ENCODE assay signal across 1 cellular context in the genomic region with DNA sequence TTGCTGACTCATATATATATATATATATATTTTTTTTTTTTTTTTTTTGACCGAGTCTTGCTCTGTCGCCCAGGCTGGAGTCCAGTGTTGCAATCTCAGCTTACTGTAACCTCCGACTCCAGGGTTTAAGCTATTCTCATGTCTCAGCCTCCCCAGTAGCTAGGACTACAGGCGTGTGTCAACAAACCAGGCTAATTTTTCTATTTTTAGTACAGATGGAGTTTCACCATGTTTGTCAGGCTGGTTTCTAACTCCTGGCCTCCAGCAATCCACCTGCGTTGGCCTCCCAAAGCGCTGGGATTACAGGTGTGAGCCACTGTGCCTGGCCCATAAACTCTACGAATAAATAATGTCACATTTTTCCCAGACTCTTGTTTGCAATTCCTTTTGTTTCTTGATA.
TF ChIP-seq lines count a peak whose summit lies in the region.

No MANE protein-coding gene starts in this region.

TF ChIP-seq in HepG2, 621 proteins besides CTCF, POLR2A, EP300 and RAD21 (continued from another document and continues in another):
- no peak for TF ChIP-seq ZBTB40 (IDR thresholded peaks at IDR 0.05)
- no peak for TF ChIP-seq ZBTB40 (CRISPR knock-in tag; IDR thresholded peaks at IDR 0.05)
- TF ChIP-seq, protein P1, sequence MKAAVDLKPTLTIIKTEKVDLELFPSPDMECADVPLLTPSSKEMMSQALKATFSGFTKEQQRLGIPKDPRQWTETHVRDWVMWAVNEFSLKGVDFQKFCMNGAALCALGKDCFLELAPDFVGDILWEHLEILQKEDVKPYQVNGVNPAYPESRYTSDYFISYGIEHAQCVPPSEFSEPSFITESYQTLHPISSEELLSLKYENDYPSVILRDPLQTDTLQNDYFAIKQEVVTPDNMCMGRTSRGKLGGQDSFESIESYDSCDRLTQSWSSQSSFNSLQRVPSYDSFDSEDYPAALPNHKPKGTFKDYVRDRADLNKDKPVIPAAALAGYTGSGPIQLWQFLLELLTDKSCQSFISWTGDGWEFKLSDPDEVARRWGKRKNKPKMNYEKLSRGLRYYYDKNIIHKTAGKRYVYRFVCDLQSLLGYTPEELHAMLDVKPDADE (CRISPR knock-in tag; IDR thresholded peaks at IDR 0.05), result no peak
- TF ChIP-seq FOXP1 (IDR thresholded peaks at IDR 0.05), result no peak
- TF ChIP-seq FOXP1 (CRISPR knock-in tag; IDR thresholded peaks at IDR 0.05), result peak; percentile 55; the same call in 1 of the 2 replicates
- peak; percentile 55; the same call in 1 of the 2 replicates for TF ChIP-seq HNF4A (CRISPR knock-in tag; IDR thresholded peaks at IDR 0.05)
- TF ChIP-seq SMAD9 (CRISPR knock-in tag; IDR thresholded peaks at IDR 0.05), result no peak
- TF ChIP-seq HCFC1 (IDR thresholded peaks at IDR 0.05; ENCODE audit: low read depth, low read length), result no peak
- no peak for TF ChIP-seq SRSF1 (optimal IDR thresholded peaks at IDR 0.05; ENCODE audit: low read depth, low read length)
- TF ChIP-seq, protein P2, sequence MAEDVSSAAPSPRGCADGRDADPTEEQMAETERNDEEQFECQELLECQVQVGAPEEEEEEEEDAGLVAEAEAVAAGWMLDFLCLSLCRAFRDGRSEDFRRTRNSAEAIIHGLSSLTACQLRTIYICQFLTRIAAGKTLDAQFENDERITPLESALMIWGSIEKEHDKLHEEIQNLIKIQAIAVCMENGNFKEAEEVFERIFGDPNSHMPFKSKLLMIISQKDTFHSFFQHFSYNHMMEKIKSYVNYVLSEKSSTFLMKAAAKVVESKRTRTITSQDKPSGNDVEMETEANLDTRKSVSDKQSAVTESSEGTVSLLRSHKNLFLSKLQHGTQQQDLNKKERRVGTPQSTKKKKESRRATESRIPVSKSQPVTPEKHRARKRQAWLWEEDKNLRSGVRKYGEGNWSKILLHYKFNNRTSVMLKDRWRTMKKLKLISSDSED (CRISPR knock-in tag; IDR thresholded peaks at IDR 0.05), result no peak
- TF ChIP-seq TARDBP (CRISPR knock-in tag; IDR thresholded peaks at IDR 0.05), result no peak; the same call in 1 of the 2 replicates
- TF ChIP-seq ZNF468 (CRISPR knock-in tag; IDR thresholded peaks at IDR 0.05), result no peak
- TF ChIP-seq, protein P3, sequence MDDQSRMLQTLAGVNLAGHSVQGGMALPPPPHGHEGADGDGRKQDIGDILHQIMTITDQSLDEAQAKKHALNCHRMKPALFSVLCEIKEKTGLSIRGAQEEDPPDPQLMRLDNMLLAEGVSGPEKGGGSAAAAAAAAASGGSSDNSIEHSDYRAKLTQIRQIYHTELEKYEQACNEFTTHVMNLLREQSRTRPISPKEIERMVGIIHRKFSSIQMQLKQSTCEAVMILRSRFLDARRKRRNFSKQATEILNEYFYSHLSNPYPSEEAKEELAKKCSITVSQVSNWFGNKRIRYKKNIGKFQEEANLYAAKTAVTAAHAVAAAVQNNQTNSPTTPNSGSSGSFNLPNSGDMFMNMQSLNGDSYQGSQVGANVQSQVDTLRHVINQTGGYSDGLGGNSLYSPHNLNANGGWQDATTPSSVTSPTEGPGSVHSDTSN (CRISPR knock-in tag; IDR thresholded peaks at IDR 0.05; ENCODE audit: borderline replicate concordance), result no peak
- TF ChIP-seq, protein P4, sequence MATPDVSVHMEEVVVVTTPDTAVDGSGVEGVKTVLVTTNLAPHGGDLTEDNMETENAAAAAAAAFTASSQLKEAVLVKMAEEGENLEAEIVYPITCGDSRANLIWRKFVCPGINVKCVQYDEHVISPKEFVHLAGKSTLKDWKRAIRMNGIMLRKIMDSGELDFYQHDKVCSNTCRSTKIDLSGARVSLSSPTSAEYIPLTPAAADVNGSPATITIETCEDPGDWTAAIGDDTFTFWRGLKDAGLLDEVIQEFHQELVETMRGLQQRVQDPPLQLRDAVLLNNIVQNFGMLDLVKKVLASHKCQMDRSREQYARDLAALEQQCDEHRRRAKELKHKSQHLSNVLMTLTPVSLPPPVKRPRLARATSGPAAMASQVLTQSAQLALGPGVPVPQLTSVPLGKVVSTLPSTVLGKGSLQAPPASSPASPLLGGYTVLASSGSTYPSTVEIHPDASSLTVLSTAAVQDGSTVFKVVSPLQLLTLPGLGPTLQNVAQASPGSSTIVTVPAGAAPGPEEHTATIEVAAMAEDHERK (CRISPR knock-in tag; IDR thresholded peaks at IDR 0.05; ENCODE audit: low read depth), result no peak
- TF ChIP-seq HNF4G (IDR thresholded peaks at IDR 0.05; ENCODE audit: borderline replicate concordance, low read depth, low read length), result peak; percentile 24; the same call in 1 of the 2 replicates
- no peak for TF ChIP-seq HNF4G (CRISPR knock-in tag; IDR thresholded peaks at IDR 0.05; ENCODE audit: borderline replicate concordance, low read depth)
- TF ChIP-seq GABPB1 (CRISPR knock-in tag; IDR thresholded peaks at IDR 0.05), result no peak
- TF ChIP-seq ARNT2 (CRISPR knock-in tag; IDR thresholded peaks at IDR 0.05; ENCODE audit: low read depth), result no peak
- TF ChIP-seq ZNF354B (CRISPR knock-in tag; IDR thresholded peaks at IDR 0.05), result no peak
- TF ChIP-seq ZNF615 (CRISPR knock-in tag; IDR thresholded peaks at IDR 0.05; ENCODE audit: borderline replicate concordance), result no peak
- no peak for TF ChIP-seq MTA3 (CRISPR knock-in tag; IDR thresholded peaks at IDR 0.05)
- peak; percentile 84 for TF ChIP-seq RARA (CRISPR knock-in tag; IDR thresholded peaks at IDR 0.05)
- no peak for TF ChIP-seq TCF12 (IDR thresholded peaks at IDR 0.05)
- no peak for TF ChIP-seq TCF12 (CRISPR knock-in tag; IDR thresholded peaks at IDR 0.05)
- TF ChIP-seq SRY (CRISPR knock-in tag; IDR thresholded peaks at IDR 0.05), result no peak
- TF ChIP-seq ZFAT (CRISPR knock-in tag; conservative IDR thresholded peaks at IDR 0.05), result no peak
- TF ChIP-seq, protein P5, sequence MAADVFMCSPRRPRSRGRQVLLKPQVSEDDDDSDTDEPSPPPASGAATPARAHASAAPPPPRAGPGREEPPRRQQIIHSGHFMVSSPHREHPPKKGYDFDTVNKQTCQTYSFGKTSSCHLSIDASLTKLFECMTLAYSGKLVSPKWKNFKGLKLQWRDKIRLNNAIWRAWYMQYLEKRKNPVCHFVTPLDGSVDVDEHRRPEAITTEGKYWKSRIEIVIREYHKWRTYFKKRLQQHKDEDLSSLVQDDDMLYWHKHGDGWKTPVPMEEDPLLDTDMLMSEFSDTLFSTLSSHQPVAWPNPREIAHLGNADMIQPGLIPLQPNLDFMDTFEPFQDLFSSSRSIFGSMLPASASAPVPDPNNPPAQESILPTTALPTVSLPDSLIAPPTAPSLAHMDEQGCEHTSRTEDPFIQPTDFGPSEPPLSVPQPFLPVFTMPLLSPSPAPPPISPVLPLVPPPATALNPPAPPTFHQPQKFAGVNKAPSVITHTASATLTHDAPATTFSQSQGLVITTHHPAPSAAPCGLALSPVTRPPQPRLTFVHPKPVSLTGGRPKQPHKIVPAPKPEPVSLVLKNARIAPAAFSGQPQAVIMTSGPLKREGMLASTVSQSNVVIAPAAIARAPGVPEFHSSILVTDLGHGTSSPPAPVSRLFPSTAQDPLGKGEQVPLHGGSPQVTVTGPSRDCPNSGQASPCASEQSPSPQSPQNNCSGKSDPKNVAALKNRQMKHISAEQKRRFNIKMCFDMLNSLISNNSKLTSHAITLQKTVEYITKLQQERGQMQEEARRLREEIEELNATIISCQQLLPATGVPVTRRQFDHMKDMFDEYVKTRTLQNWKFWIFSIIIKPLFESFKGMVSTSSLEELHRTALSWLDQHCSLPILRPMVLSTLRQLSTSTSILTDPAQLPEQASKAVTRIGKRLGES (CRISPR knock-in tag; IDR thresholded peaks at IDR 0.05; ENCODE audit: borderline replicate concordance), result no peak
- no peak for TF ChIP-seq CBX2 (IDR thresholded peaks at IDR 0.05; ENCODE audit: low read depth, low read length)
- TF ChIP-seq CBX2 (CRISPR knock-in tag; IDR thresholded peaks at IDR 0.05; ENCODE audit: low read depth), result no peak
- TF ChIP-seq ZNF83 (CRISPR knock-in tag; IDR thresholded peaks at IDR 0.05; ENCODE audit: borderline replicate concordance), result no peak
- TF ChIP-seq MBD4 (IDR thresholded peaks at IDR 0.05; ENCODE audit: borderline replicate concordance, low read length), result no peak
- TF ChIP-seq ZNF572 (CRISPR knock-in tag; IDR thresholded peaks at IDR 0.05), result no peak
- TF ChIP-seq ZNF670 (CRISPR knock-in tag; IDR thresholded peaks at IDR 0.05; ENCODE audit: borderline replicate concordance), result no peak
- no peak for TF ChIP-seq SIN3A (IDR thresholded peaks at IDR 0.05; ENCODE audit: borderline replicate concordance, low read depth, low read length)
- peak; percentile 37; the same call in 1 of the 2 replicates for TF ChIP-seq IKZF5 (CRISPR knock-in tag; IDR thresholded peaks at IDR 0.05)
- TF ChIP-seq ZNF570 (CRISPR knock-in tag; IDR thresholded peaks at IDR 0.05; ENCODE audit: borderline replicate concordance), result no peak
- TF ChIP-seq, protein P6, sequence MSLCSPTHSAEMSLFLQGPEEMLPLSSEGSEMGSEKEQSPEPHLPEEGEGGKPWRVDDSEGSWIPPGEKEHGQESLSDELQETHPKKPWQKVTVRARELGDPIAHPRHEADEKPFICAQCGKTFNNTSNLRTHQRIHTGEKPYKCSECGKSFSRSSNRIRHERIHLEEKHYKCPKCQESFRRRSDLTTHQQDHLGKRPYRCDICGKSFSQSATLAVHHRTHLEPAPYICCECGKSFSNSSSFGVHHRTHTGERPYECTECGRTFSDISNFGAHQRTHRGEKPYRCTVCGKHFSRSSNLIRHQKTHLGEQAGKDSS (CRISPR knock-in tag; IDR thresholded peaks at IDR 0.05; ENCODE audit: borderline replicate concordance, low read depth), result no peak
- no peak for TF ChIP-seq NFATC3 (CRISPR knock-in tag; IDR thresholded peaks at IDR 0.05)
- TF ChIP-seq TSC22D2 (CRISPR knock-in tag; IDR thresholded peaks at IDR 0.05; ENCODE audit: borderline replicate concordance), result no peak
